35 cellular contexts compared by ENCODE assay signal in the genomic region with DNA sequence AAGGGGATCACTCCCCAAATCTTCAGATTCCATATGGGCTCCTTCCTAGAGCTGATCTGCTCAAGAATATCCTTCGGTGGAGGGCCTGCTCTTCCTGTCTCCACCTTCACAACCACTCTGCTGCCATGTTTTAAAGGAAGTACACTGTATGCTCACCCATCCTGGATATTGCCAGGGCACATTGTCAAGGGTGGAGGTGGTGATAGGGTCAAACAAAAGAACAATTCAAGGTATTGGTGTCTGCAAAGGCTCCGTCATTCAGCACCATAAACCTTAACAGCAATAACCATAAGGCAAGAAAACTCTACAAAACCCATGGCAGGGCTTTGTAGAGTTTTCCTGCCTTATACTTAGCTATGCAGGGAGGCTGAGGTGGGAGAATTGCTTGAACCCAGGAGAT. TPM values are rescaled to one million over a fixed set of nuclear protein-coding genes. Genes with fewer than 3 reads are reported as not detected.
"Had no signal": no experiment of that assay in that cellular context is flagged by ENCODE, and none has a peak within 500 bp of the region (broad histone marks: within the 10 kb centered on the region; RNA-seq: fewer than 3 reads in every experiment).

No MANE protein-coding gene starts in this region.

- H3K27ac ChIP-seq: ascending aorta, breast epithelium, cardiac muscle cell, coronary artery, dorsolateral prefrontal cortex, esophagus muscularis mucosa, foreskin keratinocyte, gastrocnemius medialis, heart left ventricle had no signal

- H3K36me3 ChIP-seq: breast epithelium, cardiac muscle cell had no signal

- H3K4me3 ChIP-seq: ascending aorta, breast epithelium, cardiac muscle cell, coronary artery, dorsolateral prefrontal cortex, esophagus muscularis mucosa, gastrocnemius medialis, heart left ventricle had no signal

- H3K9me3 Mint-ChIP-seq: activated CD8-positive, alpha-beta T cell treated with anti-CD3 and anti-CD28 coated beads for 36 hours; activated naive CD4-positive, alpha-beta T cell treated with anti-CD3 and anti-CD28 coated beads, Interleukin-2, amount 10 ng/mL, durations not matched to agents 7 days and 5 days; activated naive CD4-positive, alpha-beta T cell treated with anti-CD3 and anti-CD28 coated beads, Interleukin-2, amount 50 U/mL, for 72 hours; activated naive CD8-positive, alpha-beta T cell treated with anti-CD3 and anti-CD28 coated beads, Interleukin-2, amount 10 ng/mL, durations not matched to agents 7 days and 5 days; activated T-helper 1 cell treated with anti-CD3 and anti-CD28 coated beads, Interleukin-12 subunit alpha, Interleukin-12 subunit beta, Interleukin-2, Interleukin-4 antibody, amounts not matched to agents 30 ng/mL and 10 ng/mL and 1 ng/mL, durations not matched to agents 14 hours and 24 hours and 36 hours; brain; dendritic cell treated with granulocyte-macrophage colony-stimulating factor and Interleukin-4, amounts not matched to agents 40 ng/mL and 50 ng/mL, for 4 days; T-helper 2 cell treated with Interferon-gamma antibody and Interleukin-4, amounts not matched to agents 5 μg/mL and 100 μg/mL, for 36 hours had no signal

- H3K27me3 Mint-ChIP-seq: activated CD8-positive, alpha-beta T cell treated with anti-CD3 and anti-CD28 coated beads for 36 hours; activated naive CD4-positive, alpha-beta T cell treated with anti-CD3 and anti-CD28 coated beads, Interleukin-2, amount 10 ng/mL, durations not matched to agents 7 days and 5 days; activated naive CD8-positive, alpha-beta T cell treated with anti-CD3 and anti-CD28 coated beads, Interleukin-2, amount 10 ng/mL, durations not matched to agents 7 days and 5 days; brain; dendritic cell treated with granulocyte-macrophage colony-stimulating factor and Interleukin-4, amounts not matched to agents 40 ng/mL and 50 ng/mL, for 4 days; T-helper 17 cell had no signal

- H3K4me1 ChIP-seq: ascending aorta, breast epithelium, foreskin keratinocyte, gastrocnemius medialis had no signal

- H3K36me3 Mint-ChIP-seq: activated naive CD4-positive, alpha-beta T cell treated with anti-CD3 and anti-CD28 coated beads, Interleukin-2, amount 50 U/mL, for 72 hours had no signal

- H3K27ac Mint-ChIP-seq: activated CD8-positive, alpha-beta T cell treated with anti-CD3 and anti-CD28 coated beads for 36 hours; activated T-helper 1 cell treated with anti-CD3 and anti-CD28 coated beads, Interleukin-12 subunit alpha, Interleukin-12 subunit beta, Interleukin-2, Interleukin-4 antibody, amounts not matched to agents 30 ng/mL and 10 ng/mL and 1 ng/mL, durations not matched to agents 14 hours and 24 hours and 36 hours; dendritic cell treated with granulocyte-macrophage colony-stimulating factor and Interleukin-4, amounts not matched to agents 40 ng/mL and 50 ng/mL, for 4 days; T-helper 2 cell treated with Interferon-gamma antibody and Interleukin-4, amounts not matched to agents 5 μg/mL and 100 μg/mL, for 36 hours had no signal

- H3K4me3 Mint-ChIP-seq: activated CD8-positive, alpha-beta T cell treated with anti-CD3 and anti-CD28 coated beads for 36 hours; activated naive CD4-positive, alpha-beta T cell treated with anti-CD3 and anti-CD28 coated beads, Interleukin-2, amount 10 ng/mL, durations not matched to agents 7 days and 5 days; activated naive CD8-positive, alpha-beta T cell treated with anti-CD3 and anti-CD28 coated beads, Interleukin-2, amount 10 ng/mL, durations not matched to agents 7 days and 5 days; activated T-helper 1 cell treated with anti-CD3 and anti-CD28 coated beads, Interleukin-12 subunit alpha, Interleukin-12 subunit beta, Interleukin-2, Interleukin-4 antibody, amounts not matched to agents 30 ng/mL and 10 ng/mL and 1 ng/mL, durations not matched to agents 14 hours and 24 hours and 36 hours; brain; dendritic cell treated with granulocyte-macrophage colony-stimulating factor and Interleukin-4, amounts not matched to agents 40 ng/mL and 50 ng/mL, for 4 days; T-helper 17 cell; T-helper 2 cell treated with Interferon-gamma antibody and Interleukin-4, amounts not matched to agents 5 μg/mL and 100 μg/mL, for 36 hours had no signal

- H3K9me3 ChIP-seq: ascending aorta, breast epithelium, esophagus muscularis mucosa, gastrocnemius medialis, heart left ventricle had no signal

- ATAC-seq: activated CD8-positive, alpha-beta T cell treated with anti-CD3 and anti-CD28 coated beads for 36 hours; activated naive CD4-positive, alpha-beta T cell treated with anti-CD3 and anti-CD28 coated beads, Interleukin-2, amount 50 U/mL, for 72 hours; foreskin keratinocyte; gastrocnemius medialis; heart left ventricle; T-helper 17 cell had no signal

- DNase-seq: activated CD4-positive, alpha-beta T cell treated with anti-CD3 and anti-CD28 coated beads for 48 hours; activated CD4-positive, alpha-beta T cell treated with anti-CD3 and anti-CD28 coated beads, Interleukin-2, amount 50 U/mL, for 1 hour; activated CD4-positive, alpha-beta T cell treated with anti-CD3 and anti-CD28 coated beads, Interleukin-2, amount 50 U/mL, for 48 hours; activated CD4-positive, CD25-positive, alpha-beta regulatory T cell; activated CD4-positive, CD25-positive, alpha-beta regulatory T cell treated with anti-CD3 and anti-CD28 coated beads, Interleukin-2, amount 50 U/mL, for 72 hours; activated CD8-positive, alpha-beta memory T cell treated with anti-CD3 and anti-CD28 coated beads for 24 hours; activated CD8-positive, alpha-beta T cell treated with anti-CD3 and anti-CD28 coated beads for 36 hours; activated gamma-delta T cell; activated naive CD4-positive, alpha-beta T cell; activated naive CD4-positive, alpha-beta T cell treated with anti-CD3 and anti-CD28 coated beads, Interleukin-2, amount 10 ng/mL, durations not matched to agents 7 days and 5 days; activated naive CD8-positive, alpha-beta T cell treated with anti-CD3 and anti-CD28 coated beads, Interleukin-2, amount 10 ng/mL, durations not matched to agents 7 days and 5 days; activated T-cell treated with anti-CD3 and anti-CD28 coated beads, Interleukin-2, amount 50 U/mL, for 1 hour; activated T-cell treated with anti-CD3 and anti-CD28 coated beads, Interleukin-2, amount 50 U/mL, for 48 hours; central memory CD4-positive, alpha-beta T cell; cerebellar nuclear complex; dorsolateral prefrontal cortex; effector memory CD4-positive, alpha-beta T cell; erythroblast; foreskin keratinocyte; gastrocnemius medialis; glutamatergic neuron; heart left ventricle; T-helper 1 cell; T-helper 17 cell; T1000 had no signal

- H3K4me1 Mint-ChIP-seq: activated naive CD4-positive, alpha-beta T cell treated with anti-CD3 and anti-CD28 coated beads, Interleukin-2, amount 10 ng/mL, durations not matched to agents 7 days and 5 days; activated naive CD8-positive, alpha-beta T cell treated with anti-CD3 and anti-CD28 coated beads, Interleukin-2, amount 10 ng/mL, durations not matched to agents 7 days and 5 days; brain; T-helper 17 cell had no signal

- H3K27me3 ChIP-seq: ascending aorta, breast epithelium, cardiac muscle cell, dorsolateral prefrontal cortex, esophagus muscularis mucosa, foreskin keratinocyte, gastrocnemius medialis, heart left ventricle had no signal

RNA-seq across cellular contexts. Expression of a gene that starts 19.7 kb away (rescaled TPM):
- total RNA-seq: activated T-helper 1 cell treated with anti-CD3 and anti-CD28 coated beads, Interleukin-12 subunit alpha, Interleukin-12 subunit beta, Interleukin-2, Interleukin-4 antibody, amounts not matched to agents 30 ng/mL and 10 ng/mL and 1 ng/mL, durations not matched to agents 14 hours and 24 hours and 36 hours; ascending aorta; cardiac muscle cell; esophagus muscularis mucosa; foreskin keratinocyte; heart left ventricle had no signal
- polyA plus RNA-seq: cardiac muscle cell, foreskin keratinocyte, heart left ventricle had no signal
